16 cellular contexts compared by ENCODE assay signal in genomic region chr6:165702669-165703068, GRCh38. TPM values are rescaled to one million over a fixed set of nuclear protein-coding genes. Genes with fewer than 3 reads are reported as not detected.
A peak's percentile ranks its signal among the peaks of the same experiment; 100 is the strongest.
DNase-seq lines count a peak whose midpoint lies in the region; ATAC-seq and TF ChIP-seq lines count a peak whose summit lies in the region.
"Had no signal": no experiment of that assay in that cellular context is flagged by ENCODE, and none has a peak within 500 bp of the region (broad histone marks: within the 10 kb centered on the region; RNA-seq: fewer than 3 reads in every experiment).

No MANE protein-coding gene starts in this region.

- CTCF ChIA-PET in IMR-90 (lab: Yijun Ruan, JAX), result no interaction called here

- H2BK20ac ChIP-seq in IMR-90 (ENCODE audit: low read depth, low read length), result no peak overlapping the region

- H3K36me3 ChIP-seq in IMR-90 (ENCODE audit: control insufficient read depth, insufficient read depth, low read length), result no peaks in the 10 kb centered on the region
- no peaks in the 10 kb centered on the region for H3K36me3 ChIP-seq in brain microvascular endothelial cell (replicated peaks)
- H3K36me3 ChIP-seq in BE2C, result no peaks in the 10 kb centered on the region
- H3K36me3 ChIP-seq: HAP-1 had no signal

- peaks cover 17% of the 10 kb centered on the region for H3K9me3 Mint-ChIP-seq in osteocyte (ENCODE audit: unreplicated experiment)
- H3K9me3 Mint-ChIP-seq: CD4-positive, alpha-beta T cell had no signal

- DNase-seq in IMR-90 (no peak), brain microvascular endothelial cell (peak; percentile 33), renal cortical epithelial cell (ENCODE audit: low read depth) (peak; percentile 54), amygdala (lab: John Stamatoyannopoulos, UW) (no peak), BE2C (no peak), osteocyte (ENCODE audit: extremely low spot score, unreplicated experiment) (no peak)
- DNase-seq: CD4-positive, alpha-beta T cell; DMS 273 treated with DMSO at 0.1 percent for 48 hours; DMS53; DND-41; EL; GM23248 had no signal

- no peak overlapping the region; the same call in 1 of the 2 replicates for H2BK120ac ChIP-seq in IMR-90 (ENCODE audit: low read depth, low read length)

- POLR2A ChIA-PET in IMR-90 (lab: Charles Lee; ENCODE audit: unreplicated experiment), result no interaction called here

- H3K9me1 ChIP-seq in IMR-90 (ENCODE audit: insufficient read depth, low read length), result peaks cover 16% of the 10 kb centered on the region

- no peak overlapping the region for H3K56ac ChIP-seq in IMR-90 (ENCODE audit: extremely low read depth, insufficient read depth, low read length)

- no peak overlapping the region for H4K5ac ChIP-seq in IMR-90 (ENCODE audit: low read depth, low read length)

- no peaks in the 10 kb centered on the region for H4K20me1 ChIP-seq in IMR-90 (ENCODE audit: insufficient read depth, low read length)

- H2AK5ac ChIP-seq in IMR-90 (ENCODE audit: low read depth, low read length), result no peak overlapping the region; the same call in 1 of the 2 replicates

- no peak for TF ChIP-seq RAD21 in IMR-90 (IDR thresholded peaks at IDR 0.05; ENCODE audit: low read length)

- H2AFZ ChIP-seq in IMR-90 (replicated peaks; ENCODE audit: low read length, poor library complexity), result no peak overlapping the region
- H2AFZ ChIP-seq: GM23248 had no signal

- H3K36me3 Mint-ChIP-seq in osteocyte (ENCODE audit: unreplicated experiment), result no peaks in the 10 kb centered on the region

- in situ Hi-C loops in IMR-90 (cut with MboI; ENCODE audit: low sequenced_read_pairs), result no loop called here
- in situ Hi-C loops in brain microvascular endothelial cell (cut with HindIII; ENCODE audit: low pct_ligation_motif_present, low sequenced_read_pairs), result no loop called here

- H3K4me3 Mint-ChIP-seq in osteocyte (ENCODE audit: unreplicated experiment), result no peak overlapping the region
- H3K4me3 Mint-ChIP-seq: CD4-positive, alpha-beta T cell had no signal

- TF ChIP-seq CTCF in IMR-90 (conservative IDR thresholded peaks at IDR 0.05; ENCODE audit: low read depth, low read length) (no peak), brain microvascular endothelial cell (IDR thresholded peaks at IDR 0.05; ENCODE audit: low read depth, low read length, missing control alignments) (no peak), BE2C (IDR thresholded peaks at IDR 0.05; ENCODE audit: low read depth, low read length) (no peak), osteocyte (IDR thresholded peaks at IDR 0.05) (no peak)

- H3K23ac ChIP-seq in IMR-90 (ENCODE audit: low read depth, low read length), result no peak overlapping the region

- no peak overlapping the region for H3K9ac ChIP-seq in IMR-90 (ENCODE audit: low read depth, low read length)
- H3K9ac ChIP-seq: GM23248, KMS-11 had no signal

- no peak overlapping the region for H2BK5ac ChIP-seq in IMR-90 (ENCODE audit: low read depth, low read length, poor library complexity, severe bottlenecking)

- peak; percentile 10 for ATAC-seq in HG02759 (IDR thresholded peaks at IDR 0.05; ENCODE audit: unreplicated experiment)
- no peak for ATAC-seq in IMR-90 (ENCODE audit: low read depth)

- dilution Hi-C loops in IMR-90 (cut with HindIII; ENCODE audit: low sequenced_read_pairs, unreplicated experiment), result no loop called here

- intact Hi-C loops in IMR-90 (cut with micrococcal nuclease), result no loop called here

- H3K14ac ChIP-seq in IMR-90 (replicated peaks; ENCODE audit: low read depth, low read length), result 0 out of 2 replicates have a peak overlapping the region, but pooled peaks have one; percentile 35

- H3K4me3 ChIP-seq in IMR-90 (ENCODE audit: insufficient read depth, low read depth, low read length) (no peak overlapping the region), brain microvascular endothelial cell (ENCODE audit: low read depth, low read length) (no peak overlapping the region), BE2C (ENCODE audit: low read depth, low read length) (no peak overlapping the region)
- H3K4me3 ChIP-seq: GM23248, HAP-1 had no signal

- no peak for TF ChIP-seq POLR2A in IMR-90 (IDR thresholded peaks at IDR 0.05; ENCODE audit: low read depth, low read length)

- no peak overlapping the region for H4K8ac ChIP-seq in IMR-90 (ENCODE audit: low read depth in 2 of 2, low read length in 2 of 2)

- H3K27ac ChIP-seq in IMR-90 (ENCODE audit: insufficient read depth, low read length) (no peak overlapping the region), brain microvascular endothelial cell (no peak overlapping the region)
- H3K27ac ChIP-seq: C4-2B, GM23248, KMS-11 had no signal

- H2BK15ac ChIP-seq in IMR-90 (ENCODE audit: low read depth, low read length), result no peak overlapping the region

- peaks cover 13% of the 10 kb centered on the region for H3K4me1 Mint-ChIP-seq in osteocyte (ENCODE audit: unreplicated experiment)

- no peak overlapping the region for H4K91ac ChIP-seq in IMR-90 (ENCODE audit: insufficient read depth, low read depth, low read length)

- no peak overlapping the region for H2AK9ac ChIP-seq in IMR-90 (replicated peaks; ENCODE audit: low read depth, low read length, poor library complexity)

- H3K4ac ChIP-seq in IMR-90 (ENCODE audit: low read depth, low read length), result peak overlapping the region; percentile 46

- H3K27me3 Mint-ChIP-seq in osteocyte (ENCODE audit: unreplicated experiment), result no peaks in the 10 kb centered on the region
- H3K27me3 Mint-ChIP-seq: CD4-positive, alpha-beta T cell had no signal

- H3K79me1 ChIP-seq in IMR-90 (ENCODE audit: low read depth in 1 of 2, low read length in 2 of 2), result no peaks in the 10 kb centered on the region

- H3K4me1 ChIP-seq in IMR-90 (ENCODE audit: control insufficient read depth, insufficient read depth, low read length) (peaks cover 10% of the 10 kb centered on the region), BE2C (no peaks in the 10 kb centered on the region; the same call in 1 of the 2 replicates)

- no peak overlapping the region for H3K18ac ChIP-seq in IMR-90 (ENCODE audit: low read depth, low read length)

- H3K27ac Mint-ChIP-seq in osteocyte (ENCODE audit: unreplicated experiment), result no peak overlapping the region
- H3K27ac Mint-ChIP-seq: CD4-positive, alpha-beta T cell had no signal

- H3K27me3 ChIP-seq in IMR-90 (ENCODE audit: control insufficient read depth, insufficient read depth, low read length), result no peaks in the 10 kb centered on the region
- H3K27me3 ChIP-seq in brain microvascular endothelial cell (replicated peaks), result no peaks in the 10 kb centered on the region
- H3K27me3 ChIP-seq in BE2C, result no peaks in the 10 kb centered on the region

- no TSS peak for BruUV-seq in IMR-90 (replicated peaks; lab: Mats Ljungman, UMichigan)

- H3K4me2 ChIP-seq in IMR-90 (ENCODE audit: low read depth, low read length), result no peak overlapping the region
- H3K4me2 ChIP-seq: KMS-11 had no signal

- 75% methylated on average over 4 of the region's 10 CpGs; no CpG with 5 or more reads in 1 of the 2 experiments for WGBS in IMR-90 (ENCODE audit: extremely low coverage in 2 of 2, insufficient read length in 1 of 2), 2 experiments

- H3K9me3 ChIP-seq in IMR-90 (ENCODE audit: control insufficient read depth, insufficient read depth, low read length), result no peaks in the 10 kb centered on the region
- H3K9me3 ChIP-seq in BE2C, result no peaks in the 10 kb centered on the region; the same call in 1 of the 2 replicates
- H3K9me3 ChIP-seq: HAP-1 had no signal

TF ChIP-seq in IMR-90, 13 proteins besides CTCF, POLR2A, EP300 and RAD21:
- no peak for TF ChIP-seq MXI1 (IDR thresholded peaks at IDR 0.05; ENCODE audit: borderline replicate concordance, low read depth, low read length)
- no peak for TF ChIP-seq FOS (IDR thresholded peaks at IDR 0.05; ENCODE audit: low read depth, low read length)
- no peak for TF ChIP-seq NFE2L2 (IDR thresholded peaks at IDR 0.05; ENCODE audit: low read depth, low read length)
- no peak for TF ChIP-seq USF2 (IDR thresholded peaks at IDR 0.05; ENCODE audit: low read depth, low read length)
TF ChIP-seq in IMR-90: peak in this region for 0.

RNA-seq across cellular contexts. Expression of gene PDE10A, which starts 39.6 kb away (rescaled TPM):
- total RNA-seq in IMR-90 (2012; rRNA removed) (12.4 and 15.8 TPM in 2 replicates), renal cortical epithelial cell (27.3 and 52.1 TPM in 2 replicates), osteocyte (7.3 and 9.8 TPM in 2 replicates)
- 3.4 and 3.9 TPM in 2 replicates for polyA plus RNA-seq in IMR-90 (2012; rRNA removed)
- polyA plus RNA-seq in IMR-90 (2012; cell fraction: cytosol; rRNA removed), result 2.7 and 3.3 TPM in 2 replicates
- 6.8 and 27.2 TPM in 2 replicates for polyA plus RNA-seq in IMR-90 (2012; cell fraction: nucleus; rRNA removed; ENCODE audit: low replicate concordance)
- polyA plus RNA-seq in BE2C (2012; ENCODE audit: insufficient read depth, insufficient read length, low read depth), result 1.1 TPM
- total RNA-seq: CD4-positive, alpha-beta T cell had no signal

Comparison
In these comparisons a context has a peak if more than half of its experiments do, and no peak if none do; other contexts are left out.
1. DNase-seq: peak in brain microvascular endothelial cell (single experiment) and renal cortical epithelial cell (single experiment); none in IMR-90 (single experiment), amygdala (0 of 56), BE2C (single experiment) and osteocyte (single experiment).